8 cellular contexts compared by ENCODE assay signal in genomic region chr3:184298759-184299487, GRCh38. TPM values are rescaled to one million over a fixed set of nuclear protein-coding genes. Genes with fewer than 3 reads are reported as not detected.
A peak's percentile ranks its signal among the peaks of the same experiment; 100 is the strongest.
DNase-seq lines count a peak whose midpoint lies in the region; ATAC-seq and TF ChIP-seq lines count a peak whose summit lies in the region.

Gene PSMD2 (plus strand): TSS chr3:184299241. CDS start chr3:184299267, 26 bp downstream.

- DNase-seq in DMS 273 (lab: John Stamatoyannopoulos, UW; ENCODE audit: unreplicated experiment): peak; percentile 100
- DNase-seq in HuH-7.5 (ENCODE audit: low spot score): peak; percentile 86
- peak; percentile 98 for DNase-seq in activated CD8-positive, alpha-beta memory T cell treated with anti-CD3 and anti-CD28 coated beads, Interleukin-2, amount 50 U/mL, for 48 hours
- peak; percentile 99 for DNase-seq in endothelial cell (ENCODE audit: low spot score)
- DNase-seq in mesothelial cell of epicardium (ENCODE audit: low spot score in 2 of 2, unreplicated experiment in 2 of 2): peak; percentile 97
- DNase-seq in stimulated activated CD8-positive, alpha-beta memory T cell treated with anti-CD3 and anti-CD28 coated beads, Interleukin-15, amount 100 ng/mL, for 4 hours (ENCODE audit: low read depth in 2 of 2): peak; percentile 97

- H3K36me3 ChIP-seq in OCI-LY3 (replicated peaks; ENCODE audit: low read depth, low read length): peaks cover 33% of the 10 kb centered on the region

- peak within 1 kb of the TSS; percentile 99 for H3K4me3 ChIP-seq in OCI-LY3 (ENCODE audit: low read length)

- H3K27me3 ChIP-seq in OCI-LY3 (ENCODE audit: low read depth, low read length): no peaks in the 10 kb centered on the region

- H3K79me2 ChIP-seq in OCI-LY3 (ENCODE audit: low read length): peaks cover 24% of the 10 kb centered on the region

- H3K27me3 Mint-ChIP-seq in endothelial cell (ENCODE audit: unreplicated experiment) (peaks cover 3% of the 10 kb centered on the region), mesothelial cell of epicardium (ENCODE audit: low read depth) (peaks cover 6% of the 10 kb centered on the region)

- no peaks in the 10 kb centered on the region for H3K9me3 Mint-ChIP-seq in endothelial cell (ENCODE audit: unreplicated experiment)
- no peaks in the 10 kb centered on the region for H3K9me3 Mint-ChIP-seq in mesothelial cell of epicardium

- peak within 1 kb of the TSS; percentile 96 for H3K4me2 ChIP-seq in OCI-LY3 (ENCODE audit: low read length)

- no peaks in the 10 kb centered on the region for H4K20me1 ChIP-seq in OCI-LY3 (ENCODE audit: insufficient read depth, low read length)

- no peaks in the 10 kb centered on the region for H3K9me3 ChIP-seq in OCI-LY3 (ENCODE audit: insufficient read depth, low read length)

- H3K4me3 Mint-ChIP-seq in endothelial cell (ENCODE audit: unreplicated experiment): peak within 1 kb of the TSS; percentile 99
- H3K4me3 Mint-ChIP-seq in mesothelial cell of epicardium: peak within 1 kb of the TSS; percentile 98

- peaks cover 24% of the 10 kb centered on the region for H3K36me3 Mint-ChIP-seq in endothelial cell (ENCODE audit: low read depth, unreplicated experiment)
- peaks cover 20% of the 10 kb centered on the region for H3K36me3 Mint-ChIP-seq in mesothelial cell of epicardium

- peak; percentile 92 for ATAC-seq in GM21528 (IDR thresholded peaks at IDR 0.05; ENCODE audit: low FRiP score, unreplicated experiment)

- H3K4me1 ChIP-seq in OCI-LY3 (ENCODE audit: low read length): peaks cover 11% of the 10 kb centered on the region

- H3K27ac ChIP-seq in OCI-LY3 (ENCODE audit: low read length): peak within 1 kb of the TSS; percentile 46

- H2AFZ ChIP-seq in OCI-LY3 (ENCODE audit: low read depth, low read length): peak within 1 kb of the TSS; percentile 98

- no peak for TF ChIP-seq CTCF in OCI-LY3 (IDR thresholded peaks at IDR 0.05; ENCODE audit: low read depth, low read length)
- TF ChIP-seq CTCF in endothelial cell (IDR thresholded peaks at IDR 0.05; ENCODE audit: unreplicated experiment): no peak
- no peak for TF ChIP-seq CTCF in mesothelial cell of epicardium (IDR thresholded peaks at IDR 0.05; ENCODE audit: unreplicated experiment)

- peaks cover 14% of the 10 kb centered on the region for H3K4me1 Mint-ChIP-seq in endothelial cell (ENCODE audit: unreplicated experiment)
- H3K4me1 Mint-ChIP-seq in mesothelial cell of epicardium: peaks cover 14% of the 10 kb centered on the region

- H3K27ac Mint-ChIP-seq in endothelial cell (ENCODE audit: unreplicated experiment) (peak within 1 kb of the TSS; percentile 92), mesothelial cell of epicardium (peak within 1 kb of the TSS; percentile 98)

- H3K9ac ChIP-seq in OCI-LY3 (ENCODE audit: low read length): peak within 1 kb of the TSS; percentile 83

RNA-seq across cellular contexts. Expression of gene PSMD2, which starts in this region (rescaled TPM):
- total RNA-seq in endothelial cell (ENCODE audit: unreplicated experiment): 292 TPM
- 223 to 240 TPM (median 232 TPM) in 3 replicates for total RNA-seq in mesothelial cell of epicardium

Comparison
In these comparisons a context has a peak if more than half of its experiments do, and no peak if none do; other contexts are left out.
1. Peak in every context shown above with its lines: DNase-seq, ATAC-seq, H3K4me3 ChIP-seq and H3K27ac ChIP-seq.